Comparison of ENCODE assay signal across 21 cellular contexts in the genomic region with DNA sequence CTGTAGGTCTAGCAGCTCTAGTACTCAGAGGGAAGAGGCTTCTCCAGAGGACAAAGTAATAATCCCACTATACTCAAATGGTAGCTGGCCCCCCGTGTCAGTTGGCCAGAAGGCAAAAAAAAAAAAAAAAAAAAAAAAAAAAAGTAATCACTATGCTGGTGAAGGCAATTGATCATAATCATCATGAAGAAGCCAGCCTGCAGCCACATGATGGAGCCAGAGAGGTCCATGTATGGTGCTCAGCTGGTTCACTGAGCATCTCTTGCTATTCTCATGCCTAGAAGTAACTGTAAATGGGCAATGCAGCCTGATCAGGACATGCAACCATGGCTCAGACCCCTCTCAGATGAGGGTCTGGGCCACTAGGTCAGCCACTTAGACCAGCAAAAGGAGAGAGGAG.
A peak's percentile ranks its signal among the peaks of the same experiment; 100 is the strongest.
DNase-seq lines count a peak whose midpoint lies in the region; ATAC-seq, FAIRE-seq and TF ChIP-seq lines count a peak whose summit lies in the region.
"Had no signal": no experiment of that assay in that cellular context is flagged by ENCODE, and none has a peak within 500 bp of the region (broad histone marks: within the 10 kb centered on the region; RNA-seq: fewer than 3 reads in every experiment).

No MANE protein-coding gene starts in this region.

- DNase-seq in AG09309 (ENCODE audit: low read depth) (no peak), GM10266 (ENCODE audit: extremely low spot score) (no peak), NCI-H69 (lab: John Stamatoyannopoulos, UW) (peak; percentile 12), endodermal cell (peak; percentile 60), hepatic stellate cell (ENCODE audit: low spot score) (no peak), D721Med (ENCODE audit: insufficient read length, low spot score) (no peak), NCI-H1092 (lab: John Stamatoyannopoulos, UW) (no peak)
- DNase-seq: activated CD4-positive, alpha-beta memory T cell treated with anti-CD3 and anti-CD28 coated beads, Interleukin-2, amount 10 ng/mL, durations not matched to agents 7 days and 5 days; effector memory CD4-positive, alpha-beta T cell; GF-D8; hippocampal formation; kidney; natural killer cell; NCI-H2081; NCI-H524; testis had no signal

- H3K27ac ChIP-seq in endodermal cell (ENCODE audit: low read depth, low read length): no peak overlapping the region
- H3K27ac ChIP-seq: cardiac muscle cell, skin epidermis, testis had no signal

- ATAC-seq in HG02973 (IDR thresholded peaks at IDR 0.05; ENCODE audit: unreplicated experiment): no peak
- ATAC-seq: natural killer cell had no signal

- TF ChIP-seq CTCF in AG09309 (IDR thresholded peaks at IDR 0.05; ENCODE audit: control insufficient read depth, insufficient read depth, low read depth, low read length, missing control alignments) (peak; percentile 26), GM10266 (IDR thresholded peaks at IDR 0.05; ENCODE audit: control insufficient read depth, insufficient read depth, low read depth, missing control alignments) (peak; percentile 17), endodermal cell (conservative IDR thresholded peaks at IDR 0.05) (peak; percentile 62), D721Med (IDR thresholded peaks at IDR 0.05; ENCODE audit: insufficient read depth, missing control alignments) (no peak)

- no peaks in the 10 kb centered on the region for H3K36me3 Mint-ChIP-seq in endodermal cell (ENCODE audit: low read depth)
- H3K36me3 Mint-ChIP-seq: natural killer cell had no signal

- H3K9ac ChIP-seq in endodermal cell (ENCODE audit: extremely low read depth, low read length, poor library complexity, severe bottlenecking): no peak overlapping the region

- no peak overlapping the region for H3K4me3 Mint-ChIP-seq in endodermal cell
- H3K4me3 Mint-ChIP-seq: activated CD4-positive, alpha-beta memory T cell treated with anti-CD3 and anti-CD28 coated beads, Interleukin-2, amount 10 ng/mL, durations not matched to agents 7 days and 5 days; natural killer cell had no signal

- 73% methylated on average over 1 of the region's 1 CpG; no CpG with 5 or more reads in 1 of the 2 experiments for WGBS in endodermal cell (ENCODE audit: insufficient coverage in 1 of 2, insufficient read length in 1 of 2), 2 experiments

- no peak overlapping the region for H3K27ac Mint-ChIP-seq in endodermal cell
- H3K27ac Mint-ChIP-seq: activated CD4-positive, alpha-beta memory T cell treated with anti-CD3 and anti-CD28 coated beads, Interleukin-2, amount 10 ng/mL, durations not matched to agents 7 days and 5 days; natural killer cell had no signal

- peaks cover 21% of the 10 kb centered on the region for H3K27me3 Mint-ChIP-seq in endodermal cell (ENCODE audit: insufficient read depth)

- no peaks in the 10 kb centered on the region for H3K36me3 ChIP-seq in endodermal cell (ENCODE audit: control insufficient read depth, insufficient read depth, low read length)
- H3K36me3 ChIP-seq: cardiac muscle cell, HAP-1 had no signal

- H3K27me3 ChIP-seq in endodermal cell (ENCODE audit: control insufficient read depth, insufficient read depth, low read length, poor library complexity, severe bottlenecking): peaks cover 22% of the 10 kb centered on the region
- H3K27me3 ChIP-seq: cardiac muscle cell, testis had no signal

- H3K9me3 Mint-ChIP-seq in endodermal cell: peaks cover 13% of the 10 kb centered on the region
- H3K9me3 Mint-ChIP-seq: activated CD4-positive, alpha-beta memory T cell treated with anti-CD3 and anti-CD28 coated beads, Interleukin-2, amount 10 ng/mL, durations not matched to agents 7 days and 5 days had no signal

- no peaks in the 10 kb centered on the region for H3K9me3 ChIP-seq in endodermal cell (ENCODE audit: control insufficient read depth, low read length)
- H3K9me3 ChIP-seq: HAP-1, testis had no signal

- no peaks in the 10 kb centered on the region for H3K4me1 ChIP-seq in endodermal cell (ENCODE audit: control insufficient read depth, insufficient read depth, low read length)
- H3K4me1 ChIP-seq: HAP-1, testis had no signal

- no peak overlapping the region for H3K4me3 ChIP-seq in AG09309 (ENCODE audit: control insufficient read depth, low read depth, low read length)
- H3K4me3 ChIP-seq in endodermal cell (ENCODE audit: low read length): no peak overlapping the region
- H3K4me3 ChIP-seq: cardiac muscle cell, HAP-1, skin epidermis, testis had no signal

- no peak for FAIRE-seq in D721Med (lab: Jason Lieb, UNC)
- FAIRE-seq: kidney, RCC 7860 had no signal

- peaks cover 3% of the 10 kb centered on the region for H3K4me1 Mint-ChIP-seq in endodermal cell
- H3K4me1 Mint-ChIP-seq: activated CD4-positive, alpha-beta memory T cell treated with anti-CD3 and anti-CD28 coated beads, Interleukin-2, amount 10 ng/mL, durations not matched to agents 7 days and 5 days; natural killer cell had no signal

Comparison
In these comparisons a context has a peak if more than half of its experiments do, and no peak if none do; other contexts are left out.
1. DNase-seq: peak in NCI-H69 (single experiment) and endodermal cell (single experiment); none in AG09309 (single experiment), GM10266 (single experiment), hepatic stellate cell (single experiment), D721Med (single experiment) and NCI-H1092 (single experiment).